ENCODE assay signal across 7 cellular contexts in genomic region chr19:51776561-51776960, GRCh38. TPM values are rescaled to one million over a fixed set of nuclear protein-coding genes. Genes with fewer than 3 reads are reported as not detected.
"Had no signal": no experiment of that assay in that cellular context is flagged by ENCODE, and none has a peak within 500 bp of the region (broad histone marks: within the 10 kb centered on the region; RNA-seq: fewer than 3 reads in every experiment).

No MANE protein-coding gene starts in this region.

RNA-seq across cellular contexts. Expression of gene FPR2, which starts 15.6 kb away (rescaled TPM):
- total RNA-seq: GM23248, GM23338, H1, H7, H9, HFFc6 had no signal
- polyA plus RNA-seq: GM23248, GM23338 had no signal

RNA-seq across cellular contexts. Expression of gene FPR3, which starts 18.4 kb away (rescaled TPM):
- total RNA-seq: GM23248, GM23338, H1, H7, H9, HFFc6 had no signal
- polyA plus RNA-seq: GM23248, GM23338, H1 had no signal

RNA-seq across cellular contexts. Expression of gene FPR1, which starts 24.9 kb away (rescaled TPM):
- total RNA-seq: GM23248, GM23338, H1, H7, H9 had no signal
- polyA plus RNA-seq: GM23248, GM23338 had no signal

RNA-seq across cellular contexts. Expression of gene HAS1, which starts 52.8 kb away (rescaled TPM):
- total RNA-seq: H1, H4, H7, HFFc6 had no signal
- polyA plus RNA-seq: GM23248 had no signal
